In the genomic region with DNA sequence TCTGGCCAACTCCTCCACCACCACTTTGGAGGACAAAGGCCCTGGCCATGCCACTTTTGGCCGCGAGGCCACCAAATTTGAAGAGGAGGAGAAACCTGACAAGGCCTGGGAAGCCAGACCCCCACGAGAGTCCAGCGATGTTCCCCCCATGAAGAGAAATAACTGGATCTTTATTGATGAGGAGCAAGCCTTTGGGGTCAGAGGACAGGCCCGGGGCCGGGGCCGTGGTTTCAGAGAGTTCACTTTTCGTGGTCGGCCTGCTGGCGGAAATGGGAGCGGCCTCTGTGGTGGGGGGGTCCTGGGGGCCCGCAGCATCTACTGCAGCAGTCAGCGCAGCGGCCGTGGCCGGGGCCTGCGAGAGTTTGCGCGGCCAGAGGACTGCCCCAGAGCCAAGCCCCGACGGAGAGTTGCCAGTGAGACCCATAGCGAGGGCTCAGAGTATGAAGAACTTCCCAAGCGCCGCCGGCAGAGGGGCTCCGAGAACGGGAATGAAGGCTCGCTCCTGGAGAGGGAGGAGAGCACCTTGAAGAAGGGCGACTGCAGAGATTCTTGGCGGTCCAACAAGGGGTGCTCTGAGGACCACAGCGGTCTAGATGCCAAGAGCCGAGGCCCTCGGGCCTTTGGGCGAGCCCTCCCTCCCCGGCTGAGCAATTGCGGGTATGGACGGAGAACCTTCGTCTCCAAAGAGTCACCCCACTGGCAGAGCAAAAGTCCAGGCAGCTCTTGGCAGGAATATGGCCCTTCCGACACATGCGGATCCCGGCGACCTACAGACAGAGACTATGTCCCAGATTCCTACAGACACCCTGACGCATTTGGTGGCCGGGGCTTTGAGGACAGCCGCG, we compare ENCODE assay signal across 22 cellular contexts. TPM values are rescaled to one million over a fixed set of nuclear protein-coding genes. Genes with fewer than 3 reads are reported as not detected.
DNase-seq lines count a peak whose midpoint lies in the region; ATAC-seq and TF ChIP-seq lines count a peak whose summit lies in the region.
"Had no signal": no experiment of that assay in that cellular context is flagged by ENCODE, and none has a peak within 500 bp of the region (broad histone marks: within the 10 kb centered on the region; RNA-seq: fewer than 3 reads in every experiment).

No MANE protein-coding gene starts in this region.

- no peaks in the 10 kb centered on the region for H3K27me3 Mint-ChIP-seq in activated naive CD8-positive, alpha-beta T cell treated with anti-CD3 and anti-CD28 coated beads for 36 hours
- no peaks in the 10 kb centered on the region for H3K27me3 Mint-ChIP-seq in activated naive CD8-positive, alpha-beta T cell treated with anti-CD3 and anti-CD28 coated beads, Interleukin-2, amount 50 U/mL, for 24 hours
- H3K27me3 Mint-ChIP-seq in stimulated activated naive CD8-positive, alpha-beta T cell treated with anti-CD3 and anti-CD28 coated beads, Interleukin-15, amount 100 ng/mL, for 72 hours = no peaks in the 10 kb centered on the region

- no peak overlapping the region for H3K4me3 Mint-ChIP-seq in activated naive CD8-positive, alpha-beta T cell treated with anti-CD3 and anti-CD28 coated beads for 36 hours
- H3K4me3 Mint-ChIP-seq in activated naive CD8-positive, alpha-beta T cell treated with anti-CD3 and anti-CD28 coated beads, Interleukin-2, amount 50 U/mL, for 24 hours = no peak overlapping the region
- H3K4me3 Mint-ChIP-seq in stimulated activated naive CD8-positive, alpha-beta T cell treated with anti-CD3 and anti-CD28 coated beads, Interleukin-15, amount 100 ng/mL, for 72 hours = no peak overlapping the region
- H3K4me3 Mint-ChIP-seq: CD8-positive, alpha-beta T cell had no signal

- H3K36me3 Mint-ChIP-seq in activated naive CD8-positive, alpha-beta T cell treated with anti-CD3 and anti-CD28 coated beads for 36 hours = peaks cover 36% of the 10 kb centered on the region
- H3K36me3 Mint-ChIP-seq in activated naive CD8-positive, alpha-beta T cell treated with anti-CD3 and anti-CD28 coated beads, Interleukin-2, amount 50 U/mL, for 24 hours (ENCODE audit: low read depth) = peaks cover 44% of the 10 kb centered on the region

- no peak for DNase-seq in activated naive CD8-positive, alpha-beta T cell treated with anti-CD3 and anti-CD28 coated beads for 36 hours
- DNase-seq in activated naive CD8-positive, alpha-beta T cell treated with anti-CD3 and anti-CD28 coated beads, Interleukin-2, amount 50 U/mL, for 24 hours = no peak
- DNase-seq in coronary artery (ENCODE audit: low spot score) (peak; percentile 69), medulla oblongata (ENCODE audit: extremely low spot score) (peak; percentile 45), NOMO-1 treated with DMSO at 0.1 percent for 48 hours (lab: John Stamatoyannopoulos, UW; ENCODE audit: unreplicated experiment) (no peak), mucosa of gallbladder (ENCODE audit: low spot score) (no peak), AG08396 (ENCODE audit: low spot score) (no peak)
- DNase-seq in stimulated activated naive CD8-positive, alpha-beta T cell treated with anti-CD3 and anti-CD28 coated beads, Interleukin-15, amount 100 ng/mL, for 72 hours = no peak
- DNase-seq: ACHN; activated CD4-positive, alpha-beta T cell treated with anti-CD3 and anti-CD28 coated beads, Interleukin-2, amount 50 U/mL, for 4 hours; activated T-cell treated with anti-CD3 and anti-CD28 coated beads for 4 hours; CD8-positive, alpha-beta T cell; central memory CD4-positive, alpha-beta T cell; DND-41; GOT3; hippocampal formation; Karpas-422; NCI-H1105; NCI-H748 treated with DMSO at 0.1 percent for 48 hours; PC-3; stimulated activated CD4-positive, alpha-beta T cell treated with anti-CD3 and anti-CD28 coated beads, Interleukin-12 subunit alpha, Interleukin-12 subunit beta, amount 100 ng/mL, for 4 hours; stimulated activated naive CD4-positive, alpha-beta T cell treated with Interleukin-2 at 50 U/mL for 16 hours had no signal

- no peak for ATAC-seq in activated naive CD8-positive, alpha-beta T cell treated with anti-CD3 and anti-CD28 coated beads, Interleukin-2, amount 50 U/mL, for 24 hours
- ATAC-seq in stimulated activated naive CD8-positive, alpha-beta T cell treated with anti-CD3 and anti-CD28 coated beads, Interleukin-15, amount 100 ng/mL, for 72 hours = no peak
- ATAC-seq: CD8-positive, alpha-beta T cell had no signal

- H3K27ac ChIP-seq in coronary artery = no peak overlapping the region

- H3K4me3 ChIP-seq in coronary artery = no peak overlapping the region

- H3K9me3 Mint-ChIP-seq in activated naive CD8-positive, alpha-beta T cell treated with anti-CD3 and anti-CD28 coated beads for 36 hours = no peaks in the 10 kb centered on the region
- H3K9me3 Mint-ChIP-seq in activated naive CD8-positive, alpha-beta T cell treated with anti-CD3 and anti-CD28 coated beads, Interleukin-2, amount 50 U/mL, for 24 hours = no peaks in the 10 kb centered on the region
- H3K9me3 Mint-ChIP-seq in stimulated activated naive CD8-positive, alpha-beta T cell treated with anti-CD3 and anti-CD28 coated beads, Interleukin-15, amount 100 ng/mL, for 72 hours = no peaks in the 10 kb centered on the region

- peak overlapping the region; percentile 62 for H3K27ac Mint-ChIP-seq in activated naive CD8-positive, alpha-beta T cell treated with anti-CD3 and anti-CD28 coated beads for 36 hours
- no peak overlapping the region for H3K27ac Mint-ChIP-seq in activated naive CD8-positive, alpha-beta T cell treated with anti-CD3 and anti-CD28 coated beads, Interleukin-2, amount 50 U/mL, for 24 hours
- H3K27ac Mint-ChIP-seq in stimulated activated naive CD8-positive, alpha-beta T cell treated with anti-CD3 and anti-CD28 coated beads, Interleukin-15, amount 100 ng/mL, for 72 hours = peak overlapping the region; percentile 63 to 87
- H3K27ac Mint-ChIP-seq: CD8-positive, alpha-beta T cell had no signal

- H3K4me1 Mint-ChIP-seq in activated naive CD8-positive, alpha-beta T cell treated with anti-CD3 and anti-CD28 coated beads for 36 hours = peaks cover 8% of the 10 kb centered on the region
- H3K4me1 Mint-ChIP-seq in activated naive CD8-positive, alpha-beta T cell treated with anti-CD3 and anti-CD28 coated beads, Interleukin-2, amount 50 U/mL, for 24 hours = no peaks in the 10 kb centered on the region
- H3K4me1 Mint-ChIP-seq in stimulated activated naive CD8-positive, alpha-beta T cell treated with anti-CD3 and anti-CD28 coated beads, Interleukin-15, amount 100 ng/mL, for 72 hours = peaks cover 28% of the 10 kb centered on the region

- TF ChIP-seq CTCF in coronary artery (IDR thresholded peaks at IDR 0.05) = no peak

RNA-seq across cellular contexts. Expression of gene POMT1, which starts 27.4 kb away (rescaled TPM):
- total RNA-seq in activated naive CD8-positive, alpha-beta T cell treated with anti-CD3 and anti-CD28 coated beads for 36 hours = 10 to 100 TPM; 19.4 to 21.5 TPM
- 43.9 TPM for total RNA-seq in mucosa of gallbladder

RNA-seq across cellular contexts. Expression of gene UCK1, which starts 55.7 kb away (rescaled TPM):
- 10 to 100 TPM; 22.1 to 23.0 TPM for total RNA-seq in activated naive CD8-positive, alpha-beta T cell treated with anti-CD3 and anti-CD28 coated beads for 36 hours
- 38.3 TPM for total RNA-seq in mucosa of gallbladder

Comparison
In these comparisons a context has a peak if more than half of its experiments do, and no peak if none do; other contexts are left out.
1. DNase-seq: peak in coronary artery (single experiment) and medulla oblongata (single experiment); none in activated naive CD8-positive, alpha-beta T cell treated with anti-CD3 and anti-CD28 coated beads for 36 hours (single experiment), activated naive CD8-positive, alpha-beta T cell treated with anti-CD3 and anti-CD28 coated beads, Interleukin-2, amount 50 U/mL, for 24 hours (single experiment), stimulated activated naive CD8-positive, alpha-beta T cell treated with anti-CD3 and anti-CD28 coated beads, Interleukin-15, amount 100 ng/mL, for 72 hours (0 of 2), NOMO-1 treated with DMSO at 0.1 percent for 48 hours (single experiment), mucosa of gallbladder (single experiment) and AG08396 (single experiment).